In genomic region chr3:8443829-8444791, GRCh38 we compare ENCODE assay signal across 8 cellular contexts. TPM values are rescaled to one million over a fixed set of nuclear protein-coding genes. Genes with fewer than 3 reads are reported as not detected.
DNase-seq lines count a peak whose midpoint lies in the region; ATAC-seq and TF ChIP-seq lines count a peak whose summit lies in the region.

No MANE protein-coding gene starts in this region.

- TF ChIP-seq EP300 in sigmoid colon (IDR thresholded peaks at IDR 0.05): peak in 1 of 4 donors; percentile 10

- in situ Hi-C loops in astrocyte of the spinal cord (cut with HindIII; ENCODE audit: low sequenced_read_pairs): no loop called here

- 18 to 27% methylated on average over 15 of the region's 15 CpGs for WGBS in sigmoid colon, 2 donors

- no peaks in the 10 kb centered on the region for H3K9me3 ChIP-seq in sigmoid colon

- ATAC-seq in GM19025 (IDR thresholded peaks at IDR 0.05; ENCODE audit: low read depth, unreplicated experiment) (peak; percentile 78), GM21526 (IDR thresholded peaks at IDR 0.05; ENCODE audit: low FRiP score, unreplicated experiment) (no peak)

- peaks cover 0 to 40% (median 33%) of the 10 kb centered on the region in 4 donors for H3K4me1 ChIP-seq in sigmoid colon

- DNase-seq in NCI-H1417 (lab: John Stamatoyannopoulos, UW) (peak; percentile 61 to 93 (median 77)), astrocyte of the spinal cord (ENCODE audit: low read depth, low spot score) (peak; percentile 100), hypothalamus (lab: John Stamatoyannopoulos, UW) (peak in 40 of 51 donors; percentile 5 to 77 (median 48)), sigmoid colon (peak; percentile 86), NCI-H1694 treated with DMSO at 0.1 percent for 48 hours (lab: John Stamatoyannopoulos, UW) (no peak)
- DNase-seq in activated effector memory CD4-positive, alpha-beta T cell treated with Interleukin-2 at 50 U/mL for 16 hours: no peak

- H3K27ac ChIP-seq in sigmoid colon: peak overlapping the region; percentile 59 to 76 (median 74)

- intact Hi-C loops in sigmoid colon (cut with DNase I): loop anchor here (5.0 kb wide), 1 partner anchor 58 kb away; the partner anchor contains the start of gene LMCD1

- no peak for TF ChIP-seq CTCF in astrocyte of the spinal cord (IDR thresholded peaks at IDR 0.05; ENCODE audit: low read depth, low read length)
- no peak for TF ChIP-seq CTCF in sigmoid colon (IDR thresholded peaks at IDR 0.05)

- H3K36me3 ChIP-seq in sigmoid colon: no peaks in the 10 kb centered on the region

- H3K27me3 ChIP-seq in sigmoid colon: no peaks in the 10 kb centered on the region

- no peak overlapping the region for H3K4me3 ChIP-seq in astrocyte of the spinal cord (ENCODE audit: low read depth, low read length)
- H3K4me3 ChIP-seq in sigmoid colon: no peak overlapping the region

- TF ChIP-seq POLR2A in sigmoid colon (IDR thresholded peaks at IDR 0.05): no peak

RNA-seq across cellular contexts. Expression of gene LMCD1, which starts 57.5 kb away (rescaled TPM):
- 10 to 100 TPM in 3 of 4 donors, 1 to 10 TPM in 1; 9.7 to 49.3 (median 19.5) TPM for total RNA-seq in sigmoid colon
- 10 to 100 TPM in 2 of 3 donors, 1 to 10 TPM in 1; 6.5 to 16.2 (median 11.4) TPM for polyA plus RNA-seq in sigmoid colon

Comparison
In these comparisons a context has a peak if more than half of its experiments do, and no peak if none do; other contexts are left out.
1. DNase-seq: peak in NCI-H1417 (3 of 3), astrocyte of the spinal cord (single experiment), hypothalamus (40 of 51) and sigmoid colon (single experiment); none in NCI-H1694 treated with DMSO at 0.1 percent for 48 hours (single experiment) and activated effector memory CD4-positive, alpha-beta T cell treated with Interleukin-2 at 50 U/mL for 16 hours (single experiment).